ENCODE assay signal across 28 cellular contexts in the genomic region with DNA sequence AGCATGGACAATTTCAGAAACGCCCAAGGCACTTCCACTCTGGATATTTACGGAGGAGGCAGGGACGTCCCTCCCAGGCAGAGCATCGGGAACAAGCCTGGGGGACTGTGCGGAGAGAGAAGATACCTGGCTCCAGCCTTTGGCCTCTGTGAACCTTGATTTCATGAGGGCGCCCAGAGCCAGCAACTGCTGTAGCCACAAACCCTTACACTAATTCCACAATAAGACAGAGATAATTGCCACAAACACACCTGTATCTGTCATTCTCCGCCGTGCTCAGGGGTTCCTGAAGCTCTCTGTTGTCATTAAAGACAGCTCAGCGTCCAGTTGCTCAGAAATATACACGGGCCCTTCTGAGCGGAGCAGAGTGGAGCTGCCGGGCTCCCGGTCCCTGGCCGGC.
"Had no signal": no experiment of that assay in that cellular context is flagged by ENCODE, and none has a peak within 500 bp of the region (broad histone marks: within the 10 kb centered on the region; RNA-seq: fewer than 3 reads in every experiment).

No MANE protein-coding gene starts in this region.

- H3K27ac ChIP-seq: brain microvascular endothelial cell, KMS-11, SJSA1 had no signal

- H3K9me3 ChIP-seq: SJSA1, SK-N-SH had no signal

- H3K9me3 Mint-ChIP-seq: activated CD4-positive, alpha-beta T cell treated with anti-CD3 and anti-CD28 coated beads, Interleukin-2, amount 10 ng/mL, durations not matched to agents 24 days and 14 days; activated CD8-positive, alpha-beta T cell treated with anti-CD3 and anti-CD28 coated beads for 36 hours; activated naive CD8-positive, alpha-beta T cell treated with anti-CD3 and anti-CD28 coated beads for 36 hours; activated T-cell treated with anti-CD3 and anti-CD28 coated beads, Interleukin-2, amount 50 U/mL, for 72 hours; T-helper 1 cell treated with Interleukin-12 subunit alpha and Interleukin-12 subunit beta and Interleukin-4 antibody, amounts not matched to agents 30 μg/mL and 1 μg/mL, for 36 hours; T-helper 2 cell treated with Interferon-gamma antibody and Interleukin-4, amounts not matched to agents 5 μg/mL and 100 μg/mL, for 36 hours had no signal

- H3K27ac Mint-ChIP-seq: activated CD4-positive, alpha-beta T cell treated with anti-CD3 and anti-CD28 coated beads, Interleukin-2, amount 10 ng/mL, durations not matched to agents 24 days and 14 days; activated CD8-positive, alpha-beta T cell treated with anti-CD3 and anti-CD28 coated beads for 36 hours; activated naive CD8-positive, alpha-beta T cell treated with anti-CD3 and anti-CD28 coated beads for 36 hours; activated T-cell treated with anti-CD3 and anti-CD28 coated beads, Interleukin-2, amount 50 U/mL, for 72 hours; activated T-helper 17 cell treated with anti-CD3 and anti-CD28 coated beads, Interleukin-2, amount 50 U/mL, for 72 hours; T-helper 1 cell treated with Interleukin-12 subunit alpha and Interleukin-12 subunit beta and Interleukin-4 antibody, amounts not matched to agents 30 μg/mL and 1 μg/mL, for 36 hours; T-helper 2 cell treated with Interferon-gamma antibody and Interleukin-4, amounts not matched to agents 5 μg/mL and 100 μg/mL, for 36 hours had no signal

- ATAC-seq: activated CD8-positive, alpha-beta T cell treated with anti-CD3 and anti-CD28 coated beads for 36 hours; activated T-cell treated with anti-CD3 and anti-CD28 coated beads, Interleukin-2, amount 50 U/mL, for 72 hours; activated T-helper 17 cell treated with anti-CD3 and anti-CD28 coated beads, Interleukin-2, amount 50 U/mL, for 72 hours; Panc1 had no signal

- H3K36me3 Mint-ChIP-seq: activated naive CD8-positive, alpha-beta T cell treated with anti-CD3 and anti-CD28 coated beads for 36 hours had no signal

- DNase-seq: activated CD4-positive, alpha-beta T cell treated with anti-CD3 and anti-CD28 coated beads, Interleukin-2, amount 10 ng/mL, durations not matched to agents 24 days and 14 days; activated CD4-positive, alpha-beta T cell treated with anti-CD3 and anti-CD28 coated beads, Interleukin-2, amount 50 U/mL, for 4 hours; activated CD8-positive, alpha-beta T cell treated with anti-CD3 and anti-CD28 coated beads for 36 hours; activated effector memory CD4-positive, alpha-beta T cell treated with anti-CD3 and anti-CD28 coated beads, Interleukin-2, amount 50 U/mL, for 16 hours; activated naive CD4-positive, alpha-beta T cell; activated naive CD4-positive, alpha-beta T cell treated with anti-CD3 and anti-CD28 coated beads, Interleukin-2, amount 50 U/mL, for 16 hours; activated naive CD8-positive, alpha-beta T cell treated with anti-CD3 and anti-CD28 coated beads for 36 hours; activated T-cell treated with anti-CD3 and anti-CD28 coated beads, Interleukin-2, amount 50 U/mL, for 1 hour; activated T-cell treated with anti-CD3 and anti-CD28 coated beads, Interleukin-2, amount 50 U/mL, for 72 hours; amniotic stem cell; aorta; brain microvascular endothelial cell; central memory CD4-positive, alpha-beta T cell; MM.1S; NCI-H1105; NCI-H1417 treated with DMSO at 0.1 percent for 48 hours; NCI-H187 treated with DMSO at 0.1 percent for 48 hours; NCI-H2081; NCI-H226; NCI-H524 treated with DMSO at 0.1 percent for 48 hours; SHP77; SK-N-SH had no signal

- H3K4me3 Mint-ChIP-seq: activated CD4-positive, alpha-beta T cell treated with anti-CD3 and anti-CD28 coated beads, Interleukin-2, amount 10 ng/mL, durations not matched to agents 24 days and 14 days; activated CD8-positive, alpha-beta T cell treated with anti-CD3 and anti-CD28 coated beads for 36 hours; activated naive CD8-positive, alpha-beta T cell treated with anti-CD3 and anti-CD28 coated beads for 36 hours; activated T-cell treated with anti-CD3 and anti-CD28 coated beads, Interleukin-2, amount 50 U/mL, for 72 hours; activated T-helper 17 cell treated with anti-CD3 and anti-CD28 coated beads, Interleukin-2, amount 50 U/mL, for 72 hours; T-helper 1 cell treated with Interleukin-12 subunit alpha and Interleukin-12 subunit beta and Interleukin-4 antibody, amounts not matched to agents 30 μg/mL and 1 μg/mL, for 36 hours; T-helper 2 cell treated with Interferon-gamma antibody and Interleukin-4, amounts not matched to agents 5 μg/mL and 100 μg/mL, for 36 hours had no signal

- H3K36me3 ChIP-seq: brain microvascular endothelial cell, SJSA1 had no signal

- H3K4me3 ChIP-seq: SJSA1 had no signal

- H3K27me3 ChIP-seq: brain microvascular endothelial cell had no signal

- H3K4me1 ChIP-seq: SJSA1 had no signal

- H3K4me1 Mint-ChIP-seq: activated CD4-positive, alpha-beta T cell treated with anti-CD3 and anti-CD28 coated beads, Interleukin-2, amount 10 ng/mL, durations not matched to agents 24 days and 14 days; activated naive CD8-positive, alpha-beta T cell treated with anti-CD3 and anti-CD28 coated beads for 36 hours; activated T-helper 17 cell treated with anti-CD3 and anti-CD28 coated beads, Interleukin-2, amount 50 U/mL, for 72 hours had no signal
